8 cellular contexts compared by ENCODE assay signal in the genomic region with DNA sequence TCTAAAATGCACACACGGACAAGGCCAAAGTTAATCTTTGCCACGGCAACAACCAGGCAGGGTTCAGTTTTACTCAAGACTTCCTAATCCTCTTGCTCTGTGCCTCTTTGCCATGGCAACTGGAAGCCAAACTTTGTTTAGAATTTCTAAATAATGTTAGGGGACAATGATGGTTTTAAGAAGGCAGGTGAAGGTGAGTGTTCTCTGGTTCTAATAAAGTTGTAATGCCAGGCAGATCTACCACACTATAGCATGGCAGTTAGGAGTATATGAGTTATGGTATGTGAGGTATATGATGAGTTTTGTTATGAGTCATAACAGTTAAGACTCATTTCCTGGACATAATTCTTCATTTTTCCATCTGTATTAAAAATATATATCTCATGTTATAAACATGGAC. TPM values are rescaled to one million over a fixed set of nuclear protein-coding genes. Genes with fewer than 3 reads are reported as not detected.
A peak's percentile ranks its signal among the peaks of the same experiment; 100 is the strongest.
DNase-seq lines count a peak whose midpoint lies in the region; ATAC-seq and TF ChIP-seq lines count a peak whose summit lies in the region.

No MANE protein-coding gene starts in this region.

- no peaks in the 10 kb centered on the region for H3K4me1 ChIP-seq in mammary epithelial cell (ENCODE audit: insufficient read depth, low read length)

- H3K4me3 ChIP-seq in GM12864 (ENCODE audit: low read depth, low read length) (peak overlapping the region; percentile 63), mammary epithelial cell (replicated peaks in 1 of 3; ENCODE audit: insufficient read depth in 1 of 3, low read depth in 2 of 3, low read length in 3 of 3) (no peak overlapping the region)

- no TSS peak for BruUV-seq in mammary epithelial cell (replicated peaks; lab: Mats Ljungman, UMichigan)

- DNase-seq in GM12864 (ENCODE audit: low read depth) (no peak), Kasumi-1 (lab: John Stamatoyannopoulos, UW) (peak; percentile 68 to 70), mammary epithelial cell (peak; percentile 37), NCI-H1930 (lab: John Stamatoyannopoulos, UW) (no peak), posterior vena cava (ENCODE audit: low spot score) (no peak), DMS79 (lab: John Stamatoyannopoulos, UW) (no peak), A172 (ENCODE audit: low spot score) (no peak)

- peak; percentile 49 for ATAC-seq in GM21526 (IDR thresholded peaks at IDR 0.05; ENCODE audit: low FRiP score, unreplicated experiment)

- no peaks in the 10 kb centered on the region for H3K27me3 ChIP-seq in mammary epithelial cell (ENCODE audit: insufficient read depth, low read length)

- intact Hi-C loops in mammary epithelial cell (cut with micrococcal nuclease) (no loop called here), posterior vena cava (cut with DNase I) (no loop called here)

- H3K27ac ChIP-seq in mammary epithelial cell (ENCODE audit: insufficient read depth, low read depth, low read length) = no peak overlapping the region

- no peak overlapping the region for H3K9ac ChIP-seq in mammary epithelial cell (ENCODE audit: insufficient read depth, low read length)

- CTCF ChIA-PET in mammary epithelial cell (lab: Charles Lee; ENCODE audit: low non-redundant PET) = no interaction called here

- TF ChIP-seq CTCF in GM12864 (IDR thresholded peaks at IDR 0.05; ENCODE audit: low read depth, low read length, missing control alignments) = no peak
- TF ChIP-seq CTCF in mammary epithelial cell (conservative IDR thresholded peaks at IDR 0.05 in 1 of 2, IDR thresholded peaks at IDR 0.05 in 1 of 2; ENCODE audit: extremely low read depth in 1 of 2, insufficient read depth in 1 of 2, low read depth in 1 of 2, low read length in 2 of 2) = no peak

- no peaks in the 10 kb centered on the region for H4K20me1 ChIP-seq in mammary epithelial cell (ENCODE audit: insufficient read depth, low read length)

- H3K4me2 ChIP-seq in mammary epithelial cell (ENCODE audit: insufficient read depth, low read depth, low read length) = no peak overlapping the region

- dilution Hi-C loops in mammary epithelial cell (cut with HindIII; ENCODE audit: low sequenced_read_pairs) = no loop called here

- H3K9me3 ChIP-seq in mammary epithelial cell (replicated peaks; ENCODE audit: insufficient read depth, low read length) = no peaks in the 10 kb centered on the region

- whole genome bisulfite sequencing in mammary epithelial cell (ENCODE audit: low coverage, missing lambda C conversion rate) = 100% methylated on average over 2 of the region's 2 CpGs

- H3K36me3 ChIP-seq in mammary epithelial cell (ENCODE audit: insufficient read depth, low read length) = no peaks in the 10 kb centered on the region

- no peak overlapping the region for H2AFZ ChIP-seq in mammary epithelial cell (ENCODE audit: low read depth, low read length)

- no peaks in the 10 kb centered on the region for H3K79me2 ChIP-seq in mammary epithelial cell (ENCODE audit: insufficient read depth, low read length)

- in situ Hi-C loops in mammary epithelial cell (cut with MboI; ENCODE audit: low sequenced_read_pairs in 2 of 2) = no loop called here

RNA-seq across cellular contexts. Expression of a gene that starts 2.7 kb away (rescaled TPM):
- total RNA-seq in mammary epithelial cell (under 1 TPM in 1 of 2 donors, not detected in 1; under 0.01 TPM), posterior vena cava (10 to 100 TPM; 30.8 to 41.7 TPM)
- not detected for polyA plus RNA-seq in mammary epithelial cell
- polyA minus RNA-seq in mammary epithelial cell = not detected
- 2.8 and 3.1 TPM in 2 replicates for total RNA-seq in A172 (2014; rRNA removed; shearing (Covaris generic))

Comparison
In these comparisons a context has a peak if more than half of its experiments do, and no peak if none do; other contexts are left out.
1. DNase-seq: peak in Kasumi-1 (2 of 2) and mammary epithelial cell (single experiment); none in GM12864 (single experiment), NCI-H1930 (0 of 2), posterior vena cava (single experiment), DMS79 (single experiment) and A172 (single experiment).